In genomic region chr14:52391866-52392600, GRCh38 we compare ENCODE assay signal across 19 cellular contexts.
DNase-seq lines count a peak whose midpoint lies in the region; ATAC-seq and TF ChIP-seq lines count a peak whose summit lies in the region.
"Had no signal": no experiment of that assay in that cellular context is flagged by ENCODE, and none has a peak within 500 bp of the region (broad histone marks: within the 10 kb centered on the region; RNA-seq: fewer than 3 reads in every experiment).

No MANE protein-coding gene starts in this region.

- H3K4me3 ChIP-seq in RWPE2 (ENCODE audit: severe bottlenecking) (no peak overlapping the region), fibroblast of mammary gland (ENCODE audit: control insufficient read depth, low read depth, low read length) (no peak overlapping the region), thyroid gland (replicated peaks in 1 of 3) (no peak overlapping the region)
- H3K4me3 ChIP-seq: coronary artery, esophagus squamous epithelium, pancreas, upper lobe of left lung had no signal

- H3K27ac Mint-ChIP-seq in T-helper 2 cell treated with Interferon-gamma antibody and Interleukin-4, amounts not matched to agents 5 μg/mL and 100 μg/mL, for 36 hours, result no peak overlapping the region
- H3K27ac Mint-ChIP-seq: activated naive CD8-positive, alpha-beta T cell treated with anti-CD3 and anti-CD28 coated beads, Interleukin-2, amount 10 ng/mL, durations not matched to agents 7 days and 5 days had no signal

- peaks cover 27% of the 10 kb centered on the region for H3K9me3 Mint-ChIP-seq in T-helper 2 cell treated with Interferon-gamma antibody and Interleukin-4, amounts not matched to agents 5 μg/mL and 100 μg/mL, for 36 hours

- H3K27me3 ChIP-seq in RWPE2 (ENCODE audit: insufficient read depth, poor library complexity, severe bottlenecking), result no peaks in the 10 kb centered on the region
- no peaks in the 10 kb centered on the region for H3K27me3 ChIP-seq in thyroid gland
- H3K27me3 ChIP-seq: esophagus squamous epithelium, pancreas, upper lobe of left lung had no signal

- H3K4me3 Mint-ChIP-seq in T-helper 2 cell treated with Interferon-gamma antibody and Interleukin-4, amounts not matched to agents 5 μg/mL and 100 μg/mL, for 36 hours, result no peak overlapping the region
- H3K4me3 Mint-ChIP-seq: activated naive CD8-positive, alpha-beta T cell treated with anti-CD3 and anti-CD28 coated beads, Interleukin-2, amount 10 ng/mL, durations not matched to agents 7 days and 5 days; CD4-positive, CD25-positive, alpha-beta regulatory T cell had no signal

- DNase-seq in ELR (ENCODE audit: low read depth), result peak; percentile 88
- no peak for DNase-seq in RWPE2 (ENCODE audit: low spot score)
- DNase-seq in fibroblast of mammary gland (ENCODE audit: low read depth), result peak; percentile 88
- DNase-seq in sciatic nerve (ENCODE audit: low spot score), result no peak
- no peak for DNase-seq in T-helper 2 cell treated with Interferon-gamma antibody and Interleukin-4, amounts not matched to agents 5 μg/mL and 100 μg/mL, for 36 hours (ENCODE audit: low spot score)
- DNase-seq in NCI-H1436 (lab: John Stamatoyannopoulos, UW), result no peak
- no peak for DNase-seq in thyroid gland
- DNase-seq: activated CD4-positive, CD25-positive, alpha-beta regulatory T cell treated with anti-CD3 and anti-CD28 coated beads, Interleukin-2, amount 50 U/mL, for 72 hours; activated naive CD8-positive, alpha-beta T cell treated with anti-CD3 and anti-CD28 coated beads, Interleukin-2, amount 10 ng/mL, durations not matched to agents 7 days and 5 days; CD4-positive, CD25-positive, alpha-beta regulatory T cell; esophagus squamous epithelium; NCI-H1694 treated with DMSO at 0.1 percent for 48 hours; NCI-H510A treated with DMSO at 0.1 percent for 48 hours; pancreas; SW 1271; upper lobe of left lung had no signal

- H3K36me3 ChIP-seq in RWPE2 (ENCODE audit: low read depth), result no peaks in the 10 kb centered on the region
- no peaks in the 10 kb centered on the region for H3K36me3 ChIP-seq in thyroid gland
- H3K36me3 ChIP-seq: esophagus squamous epithelium, pancreas, upper lobe of left lung had no signal

- peaks cover 30% of the 10 kb centered on the region for H3K4me1 Mint-ChIP-seq in T-helper 2 cell treated with Interferon-gamma antibody and Interleukin-4, amounts not matched to agents 5 μg/mL and 100 μg/mL, for 36 hours (ENCODE audit: low read depth)

- H3K27ac ChIP-seq in RWPE2 (ENCODE audit: poor library complexity, severe bottlenecking) (no peak overlapping the region), thyroid gland (no peak overlapping the region)
- H3K27ac ChIP-seq: coronary artery, esophagus squamous epithelium, KMS-11, pancreas, upper lobe of left lung had no signal

- H3K4me1 ChIP-seq in RWPE2 (ENCODE audit: insufficient read depth, poor library complexity, severe bottlenecking) (peaks cover 2% of the 10 kb centered on the region), thyroid gland (no peaks in the 10 kb centered on the region)
- H3K4me1 ChIP-seq: esophagus squamous epithelium, pancreas, upper lobe of left lung had no signal

- TF ChIP-seq POLR2A in thyroid gland (IDR thresholded peaks at IDR 0.05), result no peak

- H3K9me3 ChIP-seq in RWPE2 (ENCODE audit: severe bottlenecking) (no peaks in the 10 kb centered on the region), thyroid gland (no peaks in the 10 kb centered on the region)
- H3K9me3 ChIP-seq: esophagus squamous epithelium, pancreas, upper lobe of left lung had no signal

- peaks cover 7% of the 10 kb centered on the region for H3K27me3 Mint-ChIP-seq in T-helper 2 cell treated with Interferon-gamma antibody and Interleukin-4, amounts not matched to agents 5 μg/mL and 100 μg/mL, for 36 hours (ENCODE audit: low read depth)
- H3K27me3 Mint-ChIP-seq: activated naive CD8-positive, alpha-beta T cell treated with anti-CD3 and anti-CD28 coated beads, Interleukin-2, amount 10 ng/mL, durations not matched to agents 7 days and 5 days had no signal

- ATAC-seq in RWPE2 (ENCODE audit: low read depth), result peak; percentile 89
- ATAC-seq in sciatic nerve, result peak; percentile 32
- no peak for ATAC-seq in GM18867 (IDR thresholded peaks at IDR 0.05; ENCODE audit: unreplicated experiment)
- ATAC-seq: pancreas had no signal

- intact Hi-C loops in sciatic nerve (cut with DNase I), result no loop called here
- intact Hi-C loops in thyroid gland (cut with DNase I), result no loop called here

- H3K36me3 Mint-ChIP-seq in T-helper 2 cell treated with Interferon-gamma antibody and Interleukin-4, amounts not matched to agents 5 μg/mL and 100 μg/mL, for 36 hours (ENCODE audit: low read depth), result peaks cover 27% of the 10 kb centered on the region
- H3K36me3 Mint-ChIP-seq: CD4-positive, CD25-positive, alpha-beta regulatory T cell had no signal

- no peak for TF ChIP-seq CTCF in RWPE2 (IDR thresholded peaks at IDR 0.05; ENCODE audit: poor library complexity, severe bottlenecking)
- no peak for TF ChIP-seq CTCF in fibroblast of mammary gland (conservative IDR thresholded peaks at IDR 0.05; ENCODE audit: control insufficient read depth, insufficient read depth, low read depth, low read length)
- no peak for TF ChIP-seq CTCF in thyroid gland (IDR thresholded peaks at IDR 0.05)

- WGBS in thyroid gland, 2 donors, result 78 to 83% methylated on average over 4 of the region's 4 CpGs

Comparison
In these comparisons a context has a peak if more than half of its experiments do, and no peak if none do; other contexts are left out.
1. DNase-seq: peak in ELR (single experiment) and fibroblast of mammary gland (single experiment); none in RWPE2 (single experiment), sciatic nerve (single experiment), T-helper 2 cell treated with Interferon-gamma antibody and Interleukin-4, amounts not matched to agents 5 μg/mL and 100 μg/mL, for 36 hours (single experiment), NCI-H1436 (single experiment) and thyroid gland (0 of 2).